In genomic region chr1:156931974-156932710, GRCh38 we compare ENCODE assay signal across 19 cellular contexts. TPM values are rescaled to one million over a fixed set of nuclear protein-coding genes. Genes with fewer than 3 reads are reported as not detected.
"Had no signal": no experiment of that assay in that cellular context is flagged by ENCODE, and none has a peak within 500 bp of the region (broad histone marks: within the 10 kb centered on the region; RNA-seq: fewer than 3 reads in every experiment).

No MANE protein-coding gene starts in this region.

- H3K4me3 ChIP-seq: gastroesophageal sphincter, hepatocyte, lung, skin epidermis, thyroid gland, vagina had no signal

- ATAC-seq: gastroesophageal sphincter, natural killer cell had no signal

- H3K27ac ChIP-seq: gastroesophageal sphincter, hepatocyte, skin epidermis, stomach, thyroid gland, vagina had no signal

- H3K27ac Mint-ChIP-seq: activated CD4-positive, alpha-beta memory T cell treated with anti-CD3 and anti-CD28 coated beads for 36 hours; activated naive CD8-positive, alpha-beta T cell; natural killer cell had no signal

- DNase-seq: activated CD4-positive, alpha-beta memory T cell treated with anti-CD3 and anti-CD28 coated beads for 36 hours; activated CD4-positive, alpha-beta T cell treated with anti-CD3 and anti-CD28 coated beads for 1 hour; activated gamma-delta T cell; activated T-cell treated with anti-CD3 and anti-CD28 coated beads, Interleukin-2, amount 50 U/mL, for 48 hours; effector CD4-positive, alpha-beta T cell; midbrain; natural killer cell; stomach; SW 1271; T-helper 9 cell had no signal

- H3K36me3 Mint-ChIP-seq: activated CD4-positive, alpha-beta memory T cell treated with anti-CD3 and anti-CD28 coated beads for 36 hours; activated naive CD8-positive, alpha-beta T cell; natural killer cell had no signal

- H3K27me3 ChIP-seq: thyroid gland had no signal

- H3K9me3 Mint-ChIP-seq: activated CD4-positive, alpha-beta memory T cell treated with anti-CD3 and anti-CD28 coated beads for 36 hours; natural killer cell had no signal

- H3K9me3 ChIP-seq: gastroesophageal sphincter, stomach, thyroid gland, vagina had no signal

- H3K4me3 Mint-ChIP-seq: activated CD4-positive, alpha-beta memory T cell treated with anti-CD3 and anti-CD28 coated beads for 36 hours; activated naive CD8-positive, alpha-beta T cell; natural killer cell had no signal

RNA-seq across cellular contexts. Expression of gene LRRC71, which starts 11.7 kb away (rescaled TPM):
- total RNA-seq: activated CD4-positive, alpha-beta memory T cell treated with anti-CD3 and anti-CD28 coated beads for 36 hours; hepatocyte; kidney epithelial cell; natural killer cell; renal cortical epithelial cell; thyroid gland; vagina had no signal
- polyA plus RNA-seq: hepatocyte had no signal

RNA-seq across cellular contexts. Expression of gene PEAR1, which starts 38.6 kb away (rescaled TPM):
- total RNA-seq: activated CD4-positive, alpha-beta memory T cell treated with anti-CD3 and anti-CD28 coated beads for 36 hours had no signal
